26 cellular contexts compared by ENCODE assay signal in genomic region chr5:146660381-146660960, GRCh38.
"Had no signal": no experiment of that assay in that cellular context is flagged by ENCODE, and none has a peak within 500 bp of the region (broad histone marks: within the 10 kb centered on the region; RNA-seq: fewer than 3 reads in every experiment).

No MANE protein-coding gene starts in this region.

- H3K27me3 Mint-ChIP-seq: activated CD4-positive, alpha-beta memory T cell treated with anti-CD3 and anti-CD28 coated beads, Interleukin-2, amount 10 ng/mL, durations not matched to agents 7 days and 5 days; activated CD4-positive, alpha-beta T cell treated with anti-CD3 and anti-CD28 coated beads, Interleukin-2, amount 10 ng/mL, durations not matched to agents 7 days and 5 days; activated naive CD4-positive, alpha-beta T cell treated with anti-CD3 and anti-CD28 coated beads, Interleukin-2, amount 10 ng/mL, durations not matched to agents 7 days and 5 days; activated naive CD8-positive, alpha-beta T cell treated with anti-CD3 and anti-CD28 coated beads, Interleukin-2, amount 10 ng/mL, durations not matched to agents 7 days and 5 days; activated T-cell treated with anti-CD3 and anti-CD28 coated beads, Interleukin-2, amount 50 U/mL, for 24 hours; central memory CD8-positive, alpha-beta T cell; dendritic cell treated with granulocyte-macrophage colony-stimulating factor and Interleukin-4, amounts not matched to agents 40 ng/mL and 50 ng/mL, for 4 days had no signal

- H3K9me3 ChIP-seq: ascending aorta, heart left ventricle had no signal

- H3K4me1 ChIP-seq: ascending aorta, heart left ventricle had no signal

- H3K36me3 Mint-ChIP-seq: activated naive CD4-positive, alpha-beta T cell treated with anti-CD3 and anti-CD28 coated beads, Interleukin-2, amount 10 ng/mL, durations not matched to agents 7 days and 5 days; activated naive CD4-positive, alpha-beta T cell treated with anti-CD3 and anti-CD28 coated beads, Interleukin-2, amount 50 U/mL, for 72 hours; activated naive CD8-positive, alpha-beta T cell treated with anti-CD3 and anti-CD28 coated beads, Interleukin-2, amount 10 ng/mL, durations not matched to agents 7 days and 5 days had no signal

- H3K9me3 Mint-ChIP-seq: activated CD4-positive, alpha-beta memory T cell treated with anti-CD3 and anti-CD28 coated beads, Interleukin-2, amount 10 ng/mL, durations not matched to agents 7 days and 5 days; activated CD4-positive, alpha-beta T cell treated with anti-CD3 and anti-CD28 coated beads, Interleukin-2, amount 10 ng/mL, durations not matched to agents 7 days and 5 days; activated naive CD4-positive, alpha-beta T cell treated with anti-CD3 and anti-CD28 coated beads, Interleukin-2, amount 10 ng/mL, durations not matched to agents 7 days and 5 days; activated naive CD4-positive, alpha-beta T cell treated with anti-CD3 and anti-CD28 coated beads, Interleukin-2, amount 50 U/mL, for 72 hours; activated naive CD8-positive, alpha-beta T cell treated with anti-CD3 and anti-CD28 coated beads, Interleukin-2, amount 10 ng/mL, durations not matched to agents 7 days and 5 days; activated T-cell treated with anti-CD3 and anti-CD28 coated beads, Interleukin-2, amount 50 U/mL, for 24 hours; activated T-cell treated with anti-CD3 and anti-CD28 coated beads, Interleukin-2, amount 50 U/mL, for 72 hours; central memory CD8-positive, alpha-beta T cell; dendritic cell treated with granulocyte-macrophage colony-stimulating factor and Interleukin-4, amounts not matched to agents 40 ng/mL and 50 ng/mL, for 4 days; endodermal cell had no signal

- ATAC-seq: activated naive CD4-positive, alpha-beta T cell treated with anti-CD3 and anti-CD28 coated beads, Interleukin-2, amount 50 U/mL, for 72 hours; activated T-cell treated with anti-CD3 and anti-CD28 coated beads, Interleukin-2, amount 50 U/mL, for 72 hours; esophagus mucosa; heart left ventricle had no signal

- H3K27ac Mint-ChIP-seq: activated CD4-positive, alpha-beta memory T cell treated with anti-CD3 and anti-CD28 coated beads, Interleukin-2, amount 10 ng/mL, durations not matched to agents 7 days and 5 days; activated CD4-positive, alpha-beta T cell treated with anti-CD3 and anti-CD28 coated beads, Interleukin-2, amount 10 ng/mL, durations not matched to agents 7 days and 5 days; activated naive CD4-positive, alpha-beta T cell treated with anti-CD3 and anti-CD28 coated beads, Interleukin-2, amount 10 ng/mL, durations not matched to agents 7 days and 5 days; activated naive CD4-positive, alpha-beta T cell treated with anti-CD3 and anti-CD28 coated beads, Interleukin-2, amount 50 U/mL, for 72 hours; activated naive CD8-positive, alpha-beta T cell treated with anti-CD3 and anti-CD28 coated beads, Interleukin-2, amount 10 ng/mL, durations not matched to agents 7 days and 5 days; activated T-cell treated with anti-CD3 and anti-CD28 coated beads, Interleukin-2, amount 50 U/mL, for 24 hours; activated T-cell treated with anti-CD3 and anti-CD28 coated beads, Interleukin-2, amount 50 U/mL, for 72 hours; dendritic cell treated with granulocyte-macrophage colony-stimulating factor and Interleukin-4, amounts not matched to agents 40 ng/mL and 50 ng/mL, for 4 days; endodermal cell had no signal

- DNase-seq: activated CD4-positive, alpha-beta memory T cell treated with anti-CD3 and anti-CD28 coated beads, Interleukin-2, amount 10 ng/mL, durations not matched to agents 7 days and 5 days; activated CD4-positive, alpha-beta T cell treated with anti-CD3 and anti-CD28 coated beads for 1 hour; activated CD4-positive, alpha-beta T cell treated with anti-CD3 and anti-CD28 coated beads for 4 hours; activated CD4-positive, alpha-beta T cell treated with anti-CD3 and anti-CD28 coated beads, Interleukin-2, amount 10 ng/mL, durations not matched to agents 7 days and 5 days; activated CD4-positive, alpha-beta T cell treated with anti-CD3 and anti-CD28 coated beads, Interleukin-2, amount 50 U/mL, for 4 hours; activated CD8-positive, alpha-beta memory T cell treated with anti-CD3 and anti-CD28 coated beads, Interleukin-2, amount 50 U/mL, for 48 hours; activated gamma-delta T cell; activated naive CD4-positive, alpha-beta T cell; activated naive CD4-positive, alpha-beta T cell treated with anti-CD3 and anti-CD28 coated beads, Interleukin-2, amount 10 ng/mL, durations not matched to agents 7 days and 5 days; activated naive CD8-positive, alpha-beta T cell treated with anti-CD3 and anti-CD28 coated beads, Interleukin-2, amount 10 ng/mL, durations not matched to agents 7 days and 5 days; activated T-cell treated with anti-CD3 and anti-CD28 coated beads for 4 hours; activated T-cell treated with anti-CD3 and anti-CD28 coated beads, Interleukin-2, amount 50 U/mL, for 24 hours; activated T-cell treated with anti-CD3 and anti-CD28 coated beads, Interleukin-2, amount 50 U/mL, for 72 hours; brain microvascular endothelial cell; dorsolateral prefrontal cortex; effector memory CD4-positive, alpha-beta T cell; endodermal cell; foreskin fibroblast; heart left ventricle; T-helper 2 cell had no signal

- H3K27me3 ChIP-seq: ascending aorta, brain microvascular endothelial cell, dorsolateral prefrontal cortex, heart left ventricle had no signal

- H3K4me1 Mint-ChIP-seq: activated CD4-positive, alpha-beta memory T cell treated with anti-CD3 and anti-CD28 coated beads, Interleukin-2, amount 10 ng/mL, durations not matched to agents 7 days and 5 days; activated naive CD4-positive, alpha-beta T cell treated with anti-CD3 and anti-CD28 coated beads, Interleukin-2, amount 10 ng/mL, durations not matched to agents 7 days and 5 days; endodermal cell had no signal

- H3K4me3 Mint-ChIP-seq: activated CD4-positive, alpha-beta memory T cell treated with anti-CD3 and anti-CD28 coated beads, Interleukin-2, amount 10 ng/mL, durations not matched to agents 7 days and 5 days; activated CD4-positive, alpha-beta T cell treated with anti-CD3 and anti-CD28 coated beads, Interleukin-2, amount 10 ng/mL, durations not matched to agents 7 days and 5 days; activated naive CD4-positive, alpha-beta T cell treated with anti-CD3 and anti-CD28 coated beads, Interleukin-2, amount 10 ng/mL, durations not matched to agents 7 days and 5 days; activated naive CD8-positive, alpha-beta T cell treated with anti-CD3 and anti-CD28 coated beads, Interleukin-2, amount 10 ng/mL, durations not matched to agents 7 days and 5 days; activated T-cell treated with anti-CD3 and anti-CD28 coated beads, Interleukin-2, amount 50 U/mL, for 24 hours; activated T-cell treated with anti-CD3 and anti-CD28 coated beads, Interleukin-2, amount 50 U/mL, for 72 hours; central memory CD8-positive, alpha-beta T cell; dendritic cell treated with granulocyte-macrophage colony-stimulating factor and Interleukin-4, amounts not matched to agents 40 ng/mL and 50 ng/mL, for 4 days; endodermal cell had no signal

- H3K4me3 ChIP-seq: ascending aorta, coronary artery, dorsolateral prefrontal cortex, heart left ventricle had no signal

- H3K36me3 ChIP-seq: ascending aorta, brain microvascular endothelial cell, heart left ventricle had no signal
